Comparison of ENCODE assay signal across 15 cellular contexts in genomic region chr7:100079024-100079560, GRCh38. TPM values are rescaled to one million over a fixed set of nuclear protein-coding genes. Genes with fewer than 3 reads are reported as not detected.
DNase-seq lines count a peak whose midpoint lies in the region; ATAC-seq and TF ChIP-seq lines count a peak whose summit lies in the region.
"Had no signal": no experiment of that assay in that cellular context is flagged by ENCODE, and none has a peak within 500 bp of the region (broad histone marks: within the 10 kb centered on the region; RNA-seq: fewer than 3 reads in every experiment).

No MANE protein-coding gene starts in this region.

- peaks cover 69% of the 10 kb centered on the region for H3K79me2 ChIP-seq in GM23248 (ENCODE audit: insufficient read depth)
- peaks cover 72% of the 10 kb centered on the region for H3K79me2 ChIP-seq in hepatocyte

- in situ Hi-C loops in GM23248 (cut with MboI), result no loop called here

- H3K9me2 ChIP-seq in GM23248 (ENCODE audit: insufficient read depth) (no peaks in the 10 kb centered on the region), hepatocyte (replicated peaks; ENCODE audit: insufficient read depth) (no peaks in the 10 kb centered on the region)

- H3K4me1 Mint-ChIP-seq in T-cell, result peaks cover 31 to 43% (median 37%) of the 10 kb centered on the region in 3 donors

- no peak for ATAC-seq in T-cell (replicated peaks in 1 of 4)
- no peak for ATAC-seq in omental fat pad (ENCODE audit: low FRiP score)
- ATAC-seq: activated naive CD4-positive, alpha-beta T cell treated with anti-CD3 and anti-CD28 coated beads, Interleukin-2, amount 50 U/mL, for 72 hours had no signal

- H3K4me3 ChIP-seq in GM23248 (no peak overlapping the region), hepatocyte (peak overlapping the region; percentile 77)
- H3K4me3 ChIP-seq: spleen had no signal

- H4K20me1 ChIP-seq in GM23248 (ENCODE audit: insufficient read depth), result no peaks in the 10 kb centered on the region
- H4K20me1 ChIP-seq in hepatocyte (ENCODE audit: insufficient read depth, poor library complexity, severe bottlenecking), result peaks cover 17% of the 10 kb centered on the region

- H3K27me3 ChIP-seq in GM23248 (replicated peaks; ENCODE audit: insufficient read depth) (no peaks in the 10 kb centered on the region), hepatocyte (no peaks in the 10 kb centered on the region)
- H3K27me3 ChIP-seq: spleen had no signal

- H3K4me1 ChIP-seq in GM23248 (ENCODE audit: insufficient read depth) (peaks cover 10% of the 10 kb centered on the region), hepatocyte (ENCODE audit: insufficient read depth) (peaks cover 35% of the 10 kb centered on the region)

- intact Hi-C loops in posterior cingulate gyrus (cut with DNase I), result no loop called here

- CTCF ChIA-PET in T-cell (lab: Charles Lee), result interaction anchor here in 1 of 2 donors (0.6 kb wide), 1 partner anchor 342 kb away, joined by 4 read pairs; no protein-coding TSS in a partner anchor

- 78 to 83% methylated on average over 7 of the region's 7 CpGs for WGBS in GM23248 (ENCODE audit: low coverage in 1 of 2, low lambda C conversion rate in 2 of 2, missing lambda C conversion rate in 2 of 2), 2 experiments
- 75% methylated on average over 7 of the region's 7 CpGs for WGBS in hepatocyte (ENCODE audit: low lambda C conversion rate, missing lambda C conversion rate)

- H3K36me3 Mint-ChIP-seq in T-cell, result peaks cover 37% of the 10 kb centered on the region

- H3K4me2 ChIP-seq in GM23248 (ENCODE audit: unreplicated experiment) (no peak overlapping the region), hepatocyte (peak overlapping the region; percentile 90)

- no peak for DNase-seq in GM23248
- no peak for DNase-seq in T-cell
- DNase-seq in hepatocyte (ENCODE audit: low spot score), result peak; percentile 69
- DNase-seq in posterior cingulate gyrus, result peak in 6 of 10 donors; percentile 23 to 93 (median 42)
- DNase-seq in NCI-H2081 treated with DMSO at 0.1 percent for 48 hours (lab: John Stamatoyannopoulos, UW), result no peak
- DNase-seq in omental fat pad (ENCODE audit: low spot score), result no peak
- no peak for DNase-seq in GM19238 (ENCODE audit: insufficient read length, low spot score)
- DNase-seq: activated CD4-positive, CD25-positive, alpha-beta regulatory T cell treated with anti-CD3 and anti-CD28 coated beads, Interleukin-2, amount 50 U/mL, for 72 hours; DMS53; NCI-H1105 treated with DMSO at 0.1 percent for 48 hours; NCI-H526 treated with DMSO at 0.1 percent for 48 hours; SIG-M5; spleen had no signal

- POLR2A ChIA-PET in T-cell (lab: Charles Lee), result interaction anchor here in 1 of 2 donors (0.5 kb wide), 1 partner anchor 64 kb away, joined by 5 read pairs; no protein-coding TSS in a partner anchor

- no peak overlapping the region for H3K27ac ChIP-seq in GM23248
- H3K27ac ChIP-seq in hepatocyte, result peak overlapping the region; percentile 92
- H3K27ac ChIP-seq: spleen had no signal

- H3K27me3 Mint-ChIP-seq in T-cell, result no peaks in the 10 kb centered on the region
- H3K27me3 Mint-ChIP-seq: memory B cell had no signal

- H3K4me3 Mint-ChIP-seq in T-cell, result peak overlapping the region; percentile 45 to 79 (median 51)
- H3K4me3 Mint-ChIP-seq: memory B cell had no signal

- no peak overlapping the region for H3K27ac Mint-ChIP-seq in T-cell
- H3K27ac Mint-ChIP-seq: activated naive CD4-positive, alpha-beta T cell treated with anti-CD3 and anti-CD28 coated beads, Interleukin-2, amount 50 U/mL, for 72 hours; memory B cell had no signal

- no peak overlapping the region for H2AFZ ChIP-seq in GM23248
- no peak overlapping the region for H2AFZ ChIP-seq in hepatocyte

- TF ChIP-seq CTCF in hepatocyte (IDR thresholded peaks at IDR 0.05; ENCODE audit: poor library complexity) (no peak), omental fat pad (IDR thresholded peaks at IDR 0.05) (no peak)

- peak overlapping the region; percentile 92; the same call in 1 of the 2 replicates for H3K9ac ChIP-seq in GM23248

- H3K36me3 ChIP-seq in GM23248 (ENCODE audit: low read depth), result peaks cover 27% of the 10 kb centered on the region
- H3K36me3 ChIP-seq in hepatocyte (replicated peaks; ENCODE audit: insufficient read depth, low read depth), result peaks cover 24% of the 10 kb centered on the region

- H3F3A ChIP-seq in GM23248 (ENCODE audit: insufficient read depth), result no peaks in the 10 kb centered on the region

- no peaks in the 10 kb centered on the region for H3K9me3 Mint-ChIP-seq in T-cell
- H3K9me3 Mint-ChIP-seq: activated naive CD4-positive, alpha-beta T cell treated with anti-CD3 and anti-CD28 coated beads, Interleukin-2, amount 50 U/mL, for 72 hours; memory B cell had no signal

- H3K9me3 ChIP-seq in GM23248 (ENCODE audit: low read depth), result no peaks in the 10 kb centered on the region
- peaks cover 5% of the 10 kb centered on the region for H3K9me3 ChIP-seq in hepatocyte (ENCODE audit: low read depth)
- H3K9me3 ChIP-seq: spleen had no signal

RNA-seq across cellular contexts. Expression of gene ZNF3, which starts 2.4 kb away (rescaled TPM):
- 13.8 and 24.9 TPM in 2 replicates for total RNA-seq in GM23248 (2014; rRNA removed; shearing (Covaris generic))
- polyA plus RNA-seq in GM23248 (2016; fragmentation: Nextera tagmentation; extraction: Ambion mirVana) (13.3 and 15.0 TPM in 2 replicates), hepatocyte (20.7 and 28.3 TPM in 2 replicates)
- total RNA-seq in T-cell (10 to 100 TPM; 31.7 to 39.2 (median 35.4) TPM), hepatocyte (30.1 and 35.6 TPM in 2 replicates), omental fat pad (10 to 100 TPM; 14.5 to 25.4 (median 17.9) TPM)

RNA-seq across cellular contexts. Expression of gene COPS6, which starts 9.7 kb away (rescaled TPM):
- total RNA-seq in GM23248 (2014; rRNA removed; shearing (Covaris generic)), result 59.1 and 79.1 TPM in 2 replicates
- polyA plus RNA-seq in GM23248 (2016; fragmentation: Nextera tagmentation; extraction: Ambion mirVana) (214 and 223 TPM in 2 replicates), hepatocyte (161 and 163 TPM in 2 replicates)
- total RNA-seq in T-cell (10 to 100 TPM; 67.1 to 71.1 (median 68.3) TPM), hepatocyte (41.9 and 53.7 TPM in 2 replicates), omental fat pad (10 to 100 TPM; 41.6 to 69.0 (median 50.0) TPM)

RNA-seq across cellular contexts. Expression of gene MCM7, which starts 22.1 kb away (rescaled TPM):
- 61.3 and 93.1 TPM in 2 replicates for total RNA-seq in GM23248 (2014; rRNA removed; shearing (Covaris generic))
- polyA plus RNA-seq in GM23248 (2016; fragmentation: Nextera tagmentation; extraction: Ambion mirVana), result 49.6 and 53.7 TPM in 2 replicates
- total RNA-seq in T-cell, result 100 to 1,000 TPM in 4 of 5 donors, 10 to 100 TPM in 1; 95.2 to 181 (median 164) TPM
- 39.0 and 42.1 TPM in 2 replicates for total RNA-seq in hepatocyte
- 49.3 and 57.5 TPM in 2 replicates for polyA plus RNA-seq in hepatocyte
- 10 to 100 TPM; 17.6 to 42.7 (median 28.7) TPM for total RNA-seq in omental fat pad

RNA-seq across cellular contexts. Expression of gene AP4M1, which starts 22.4 kb away (rescaled TPM):
- 13.7 and 16.2 TPM in 2 replicates for total RNA-seq in GM23248 (2014; rRNA removed; shearing (Covaris generic))
- polyA plus RNA-seq in GM23248 (2016; fragmentation: Nextera tagmentation; extraction: Ambion mirVana) (18.7 and 19.4 TPM in 2 replicates), hepatocyte (17.4 and 22.0 TPM in 2 replicates)
- total RNA-seq in T-cell (10 to 100 TPM in 3 of 5 donors, 1 to 10 TPM in 2; 5.5 to 18.7 (median 11.6) TPM), hepatocyte (13.0 and 22.8 TPM in 2 replicates), omental fat pad (10 to 100 TPM in 2 of 4 donors, 1 to 10 TPM in 2; 7.2 to 20.6 (median 9.8) TPM)

RNA-seq across cellular contexts. Expression of gene ZSCAN21, which starts 29.5 kb away (rescaled TPM):
- 3.4 and 6.3 TPM in 2 replicates for total RNA-seq in GM23248 (2014; rRNA removed; shearing (Covaris generic))
- polyA plus RNA-seq in GM23248 (2016; fragmentation: Nextera tagmentation; extraction: Ambion mirVana) (7.9 and 8.2 TPM in 2 replicates), hepatocyte (11.7 and 12.8 TPM in 2 replicates)
- total RNA-seq in T-cell (1 to 10 TPM; 4.4 to 9.9 (median 9.3) TPM), hepatocyte (9.6 and 10.9 TPM in 2 replicates), omental fat pad (10 to 100 TPM; 11.4 to 14.7 (median 12.4) TPM)

Comparison
In these comparisons a context has a peak if more than half of its experiments do, and no peak if none do; other contexts are left out.
1. DNase-seq: peak in hepatocyte (single experiment) and posterior cingulate gyrus (6 of 10); none in GM23248 (single experiment), T-cell (0 of 34), NCI-H2081 treated with DMSO at 0.1 percent for 48 hours (single experiment), omental fat pad (single experiment) and GM19238 (single experiment).